10 cellular contexts compared by ENCODE assay signal in genomic region chr1:41698916-41699860, GRCh38.
A peak's percentile ranks its signal among the peaks of the same experiment; 100 is the strongest.
DNase-seq lines count a peak whose midpoint lies in the region; ATAC-seq and TF ChIP-seq lines count a peak whose summit lies in the region.
"Had no signal": no experiment of that assay in that cellular context is flagged by ENCODE, and none has a peak within 500 bp of the region (broad histone marks: within the 10 kb centered on the region; RNA-seq: fewer than 3 reads in every experiment).

No MANE protein-coding gene starts in this region.

- POLR2A ChIA-PET in activated CD4-positive, alpha-beta T cell treated with anti-CD3 and anti-CD28 coated beads for 36 hours (lab: Charles Lee), result no interaction called here

- peak; percentile 68 for ATAC-seq in activated CD4-positive, alpha-beta T cell treated with anti-CD3 and anti-CD28 coated beads for 36 hours
- ATAC-seq in GM19328 (IDR thresholded peaks at IDR 0.05; ENCODE audit: unreplicated experiment) (peak; percentile 65), HG03066 (IDR thresholded peaks at IDR 0.05; ENCODE audit: low read depth, unreplicated experiment) (peak; percentile 67), memory B cell (ENCODE audit: low read depth) (peak; percentile 98), right lobe of liver (no peak)

- intact Hi-C loops in activated CD4-positive, alpha-beta T cell treated with anti-CD3 and anti-CD28 coated beads for 36 hours (cut with DNase I, micrococcal nuclease), result no loop called here
- intact Hi-C loops in right lobe of liver (cut with DNase I), result no loop called here

- no peaks in the 10 kb centered on the region for H3K4me1 ChIP-seq in right lobe of liver

- TF ChIP-seq CTCF in right lobe of liver (IDR thresholded peaks at IDR 0.05), result no peak

- no peaks in the 10 kb centered on the region for H3K27me3 ChIP-seq in right lobe of liver

- no peak for TF ChIP-seq POLR2A in right lobe of liver (IDR thresholded peaks at IDR 0.05)

- H3K27ac Mint-ChIP-seq in activated CD4-positive, alpha-beta T cell treated with anti-CD3 and anti-CD28 coated beads for 36 hours, result no peak overlapping the region
- peak overlapping the region; percentile 60 for H3K27ac Mint-ChIP-seq in memory B cell

- no peaks in the 10 kb centered on the region for H3K36me3 ChIP-seq in right lobe of liver

- no peak overlapping the region for H3K4me3 ChIP-seq in right lobe of liver

- no peaks in the 10 kb centered on the region for H3K9me3 Mint-ChIP-seq in activated CD4-positive, alpha-beta T cell treated with anti-CD3 and anti-CD28 coated beads for 36 hours (ENCODE audit: low read depth)
- no peaks in the 10 kb centered on the region for H3K9me3 Mint-ChIP-seq in memory B cell

- CTCF ChIA-PET in activated CD4-positive, alpha-beta T cell treated with anti-CD3 and anti-CD28 coated beads for 36 hours (lab: Charles Lee), result no interaction called here

- DNase-seq in activated CD4-positive, alpha-beta T cell treated with anti-CD3 and anti-CD28 coated beads for 36 hours, result peak; percentile 42
- no peak for DNase-seq in activated CD4-positive, alpha-beta T cell treated with anti-CD3 and anti-CD28 coated beads, Interleukin-2, amount 50 U/mL, for 4 hours
- DNase-seq in memory B cell (ENCODE audit: low spot score in 2 of 2) (peak in 1 of 2 donors; percentile 32), DMS153 treated with DMSO at 0.1 percent for 48 hours (lab: John Stamatoyannopoulos, UW; ENCODE audit: unreplicated experiment) (no peak), right lobe of liver (no peak), cerebellum (ENCODE audit: low spot score) (no peak)
- DNase-seq: 8988T, NCI-H1694 treated with DMSO at 0.1 percent for 48 hours had no signal

- no peak overlapping the region for H3K4me3 Mint-ChIP-seq in activated CD4-positive, alpha-beta T cell treated with anti-CD3 and anti-CD28 coated beads for 36 hours
- H3K4me3 Mint-ChIP-seq in memory B cell, result peak overlapping the region; percentile 11

- no peaks in the 10 kb centered on the region for H3K9me3 ChIP-seq in right lobe of liver

- H3K4me1 Mint-ChIP-seq in activated CD4-positive, alpha-beta T cell treated with anti-CD3 and anti-CD28 coated beads for 36 hours, result peaks cover 11% of the 10 kb centered on the region
- H3K4me1 Mint-ChIP-seq in memory B cell, result peaks cover 20% of the 10 kb centered on the region

- H3K27me3 Mint-ChIP-seq in activated CD4-positive, alpha-beta T cell treated with anti-CD3 and anti-CD28 coated beads for 36 hours, result no peaks in the 10 kb centered on the region
- no peaks in the 10 kb centered on the region for H3K27me3 Mint-ChIP-seq in memory B cell

- no peaks in the 10 kb centered on the region for H3K36me3 Mint-ChIP-seq in activated CD4-positive, alpha-beta T cell treated with anti-CD3 and anti-CD28 coated beads for 36 hours (ENCODE audit: low read depth)
- H3K36me3 Mint-ChIP-seq in memory B cell, result no peaks in the 10 kb centered on the region

- WGBS in right lobe of liver (ENCODE audit: insufficient coverage, low coverage, low lambda C conversion rate, missing lambda C conversion rate), result 88% methylated on average over 1 of the region's 19 CpGs

- H3K27ac ChIP-seq in right lobe of liver, result no peak overlapping the region

Comparison
In these comparisons a context has a peak if more than half of its experiments do, and no peak if none do; other contexts are left out.
1. ATAC-seq: peak in activated CD4-positive, alpha-beta T cell treated with anti-CD3 and anti-CD28 coated beads for 36 hours (single experiment), GM19328 (single experiment), HG03066 (single experiment) and memory B cell (single experiment); none in right lobe of liver (0 of 4).